23 cellular contexts compared by ENCODE assay signal in genomic region chr2:123566291-123566946, GRCh38.
DNase-seq lines count a peak whose midpoint lies in the region; ATAC-seq and TF ChIP-seq lines count a peak whose summit lies in the region.
"Had no signal": no experiment of that assay in that cellular context is flagged by ENCODE, and none has a peak within 500 bp of the region (broad histone marks: within the 10 kb centered on the region; RNA-seq: fewer than 3 reads in every experiment).

No MANE protein-coding gene starts in this region.

- no peaks in the 10 kb centered on the region for H4K20me1 ChIP-seq in neural progenitor cell (ENCODE audit: low read depth)
- H4K20me1 ChIP-seq: BLaER1 treated with 17β-estradiol and CSF1 and Interleukin-3, amounts not matched to agents 10 nM and 100 nM had no signal

- POLR2A ChIA-PET in MCF 10A (lab: Yijun Ruan, JAX) (interaction anchor here (0.6 to 1.1 kb wide), 3 partner anchors 19 to 730 kb away, joined by 3 read pairs; no protein-coding TSS in a partner anchor), WTC11 (lab: Charles Lee) (no interaction called here)

- no peak overlapping the region for H3K27ac ChIP-seq in breast epithelium
- no peak overlapping the region for H3K27ac ChIP-seq in neural progenitor cell
- H3K27ac ChIP-seq: 22Rv1; BLaER1 treated with 17β-estradiol and CSF1 and Interleukin-3, amounts not matched to agents 10 nM and 100 nM; GM23248; HL-60 had no signal

- H2AFZ ChIP-seq in neural progenitor cell (replicated peaks), result peak overlapping the region; percentile 15
- H2AFZ ChIP-seq: GM23248 had no signal

- no peak overlapping the region for H3K4me3 Mint-ChIP-seq in MCF 10A (ENCODE audit: unreplicated experiment)
- H3K4me3 Mint-ChIP-seq in WTC11, result no peak overlapping the region
- H3K4me3 Mint-ChIP-seq in neural progenitor cell, result no peak overlapping the region
- H3K4me3 Mint-ChIP-seq: B cell; CD8-positive, alpha-beta memory T cell; IgD-negative memory B cell had no signal

- H3K36me3 Mint-ChIP-seq in MCF 10A (ENCODE audit: insufficient read depth, unreplicated experiment) (no peaks in the 10 kb centered on the region), WTC11 (no peaks in the 10 kb centered on the region), neural progenitor cell (no peaks in the 10 kb centered on the region)
- H3K36me3 Mint-ChIP-seq: CD8-positive, alpha-beta memory T cell; IgD-negative memory B cell had no signal

- CTCF ChIA-PET in MCF 10A (lab: Yijun Ruan, JAX) (interaction anchor here (0.6 to 1.0 kb wide), 4 partner anchors 15 to 339 kb away, joined by 3 to 4 read pairs (median 3); no protein-coding TSS in a partner anchor), WTC11 (lab: Charles Lee) (no interaction called here)

- H3K4me2 ChIP-seq in neural progenitor cell, result no peak overlapping the region
- H3K4me2 ChIP-seq: BLaER1 treated with 17β-estradiol and CSF1 and Interleukin-3, amounts not matched to agents 10 nM and 100 nM had no signal

- H3K9me3 Mint-ChIP-seq in MCF 10A (ENCODE audit: unreplicated experiment) (no peaks in the 10 kb centered on the region), WTC11 (no peaks in the 10 kb centered on the region), neural progenitor cell (no peaks in the 10 kb centered on the region)

- peak overlapping the region; percentile 24 for H3K27ac Mint-ChIP-seq in MCF 10A (ENCODE audit: low read depth, unreplicated experiment)
- no peak overlapping the region for H3K27ac Mint-ChIP-seq in WTC11
- no peak overlapping the region for H3K27ac Mint-ChIP-seq in neural progenitor cell
- H3K27ac Mint-ChIP-seq: B cell; CD8-positive, alpha-beta memory T cell; IgD-negative memory B cell had no signal

- H3K4me1 Mint-ChIP-seq in MCF 10A (ENCODE audit: insufficient read depth, unreplicated experiment) (peaks cover 29% of the 10 kb centered on the region), WTC11 (no peaks in the 10 kb centered on the region), neural progenitor cell (no peaks in the 10 kb centered on the region)
- H3K4me1 Mint-ChIP-seq: B cell; CD8-positive, alpha-beta memory T cell; IgD-negative memory B cell had no signal

- in situ Hi-C loops in KBM-7 (cut with MboI; ENCODE audit: low pct_unique_long_range_greater_than_20kb, low sequenced_read_pairs), result no loop called here

- H3K27me3 ChIP-seq in breast epithelium (no peaks in the 10 kb centered on the region), neural progenitor cell (no peaks in the 10 kb centered on the region)
- H3K27me3 ChIP-seq: BLaER1 treated with 17β-estradiol and CSF1 and Interleukin-3, amounts not matched to agents 10 nM and 100 nM had no signal

- no peak overlapping the region for H3K4me3 ChIP-seq in breast epithelium
- H3K4me3 ChIP-seq in epithelial cell of esophagus (ENCODE audit: low read length), result no peak overlapping the region
- H3K4me3 ChIP-seq in neural progenitor cell, result no peak overlapping the region
- H3K4me3 ChIP-seq: BLaER1 treated with 17β-estradiol and CSF1 and Interleukin-3, amounts not matched to agents 10 nM and 100 nM; GM12878; GM23248 had no signal

- H3K4me1 ChIP-seq in breast epithelium (no peaks in the 10 kb centered on the region), neural progenitor cell (no peaks in the 10 kb centered on the region)

- ATAC-seq in WTC11 (no peak), GM19023 (IDR thresholded peaks at IDR 0.05; ENCODE audit: unreplicated experiment) (no peak), HG03095 (IDR thresholded peaks at IDR 0.05; ENCODE audit: unreplicated experiment) (no peak)
- ATAC-seq: GM12878, HepG2 had no signal

- TF ChIP-seq POLR2A in breast epithelium (IDR thresholded peaks at IDR 0.05), result no peak

- DNase-seq in MCF 10A (ENCODE audit: unreplicated experiment) (peak; percentile 31), breast epithelium (ENCODE audit: low spot score in 2 of 2) (no peak), WTC11 (ENCODE audit: low spot score) (peak; percentile 11), epithelial cell of esophagus (ENCODE audit: low read depth) (peak; percentile 77), neural progenitor cell (ENCODE audit: low spot score) (peak; percentile 1), KBM-7 (no peak)
- DNase-seq: CD8-positive, alpha-beta memory T cell; COR-L47; DMS 273 treated with DMSO at 0.1 percent for 48 hours; DMS53; DND-41; EL; GM23248; HCEC 1CT had no signal

- intact Hi-C loops in MCF 10A (cut with micrococcal nuclease) (no loop called here), breast epithelium (cut with DNase I; ENCODE audit: low total_unique reads) (no loop called here)

- H3K27me3 Mint-ChIP-seq in MCF 10A (ENCODE audit: insufficient read depth, unreplicated experiment), result no peaks in the 10 kb centered on the region
- no peaks in the 10 kb centered on the region for H3K27me3 Mint-ChIP-seq in WTC11 (ENCODE audit: low read depth)
- H3K27me3 Mint-ChIP-seq in neural progenitor cell (ENCODE audit: insufficient read depth, low read depth), result no peaks in the 10 kb centered on the region
- H3K27me3 Mint-ChIP-seq: B cell, IgD-negative memory B cell had no signal

- H3F3A ChIP-seq in neural progenitor cell (ENCODE audit: low read depth), result no peaks in the 10 kb centered on the region

- no TSS peak for BruUV-seq in MCF 10A (replicated peaks; lab: Mats Ljungman, UMichigan)

- H3K79me2 ChIP-seq in neural progenitor cell (ENCODE audit: low read depth), result no peaks in the 10 kb centered on the region

- H3K9me3 ChIP-seq in breast epithelium (no peaks in the 10 kb centered on the region), neural progenitor cell (ENCODE audit: low read depth) (no peaks in the 10 kb centered on the region)
- H3K9me3 ChIP-seq: BLaER1 treated with 17β-estradiol and CSF1 and Interleukin-3, amounts not matched to agents 10 nM and 100 nM had no signal

- H3K9ac ChIP-seq in neural progenitor cell, result no peak overlapping the region
- H3K9ac ChIP-seq: BLaER1 treated with 17β-estradiol and CSF1 and Interleukin-3, amounts not matched to agents 10 nM and 100 nM; GM23248 had no signal

- H3K36me3 ChIP-seq in breast epithelium (no peaks in the 10 kb centered on the region), neural progenitor cell (no peaks in the 10 kb centered on the region)
- H3K36me3 ChIP-seq: BLaER1 treated with 17β-estradiol and CSF1 and Interleukin-3, amounts not matched to agents 10 nM and 100 nM had no signal

- TF ChIP-seq CTCF in MCF 10A (IDR thresholded peaks at IDR 0.05; ENCODE audit: unreplicated experiment) (no peak), breast epithelium (IDR thresholded peaks at IDR 0.05) (no peak), WTC11 (IDR thresholded peaks at IDR 0.05) (no peak), epithelial cell of esophagus (IDR thresholded peaks at IDR 0.05; ENCODE audit: insufficient read depth, low read depth, low read length, missing control alignments) (no peak), neural progenitor cell (IDR thresholded peaks at IDR 0.05) (no peak)

TF ChIP-seq in WTC11, 78 proteins besides CTCF, POLR2A, EP300 and RAD21:
- TF ChIP-seq E2F4 (CRISPR knock-in tag; IDR thresholded peaks at IDR 0.05; ENCODE audit: borderline replicate concordance, low read depth), result no peak
- TF ChIP-seq JAZF1 (CRISPR knock-in tag; IDR thresholded peaks at IDR 0.05), result no peak
- TF ChIP-seq AR (CRISPR knock-in tag; IDR thresholded peaks at IDR 0.05), result no peak

Comparison
In these comparisons a context has a peak if more than half of its experiments do, and no peak if none do; other contexts are left out.
1. DNase-seq: peak in MCF 10A (single experiment), WTC11 (single experiment), epithelial cell of esophagus (single experiment) and neural progenitor cell (single experiment); none in breast epithelium (0 of 2) and KBM-7 (single experiment).